9 cellular contexts compared by ENCODE assay signal in the genomic region with DNA sequence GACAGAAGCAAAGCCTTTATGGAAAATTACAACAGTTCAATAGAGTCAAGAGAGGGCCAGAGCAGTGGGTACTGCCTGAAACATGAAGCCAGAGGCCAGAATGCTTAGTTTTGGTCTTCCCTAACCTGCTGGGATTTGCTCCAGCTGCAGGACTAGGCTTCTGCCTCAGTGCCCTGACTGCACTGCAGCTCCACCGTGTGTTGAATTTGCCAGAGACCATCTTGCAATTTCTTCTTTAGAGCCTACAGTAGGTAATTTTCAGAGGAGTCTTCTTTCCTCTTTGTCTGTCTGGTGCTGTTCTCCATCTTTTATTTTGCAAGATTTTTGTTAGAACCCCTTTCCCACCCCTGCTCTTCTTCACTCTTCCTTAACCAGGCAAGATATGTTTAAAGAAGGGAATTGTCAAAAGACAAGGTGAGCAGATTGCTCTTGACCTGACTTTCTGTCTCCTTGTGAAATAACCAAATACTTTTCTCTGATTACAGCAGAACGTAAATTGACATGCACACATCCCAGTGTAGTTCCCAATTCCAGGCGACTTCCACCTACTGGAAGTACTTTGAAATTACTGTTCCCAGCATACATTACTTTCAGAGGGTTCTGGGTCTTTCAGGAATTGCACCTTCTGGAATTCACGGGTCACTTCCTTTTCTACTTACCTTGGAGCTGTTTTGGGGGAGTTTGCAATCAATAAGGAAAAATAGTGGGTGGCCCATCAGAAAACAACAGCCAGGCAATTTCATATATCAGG.
A peak's percentile ranks its signal among the peaks of the same experiment; 100 is the strongest.
DNase-seq lines count a peak whose midpoint lies in the region; FAIRE-seq and TF ChIP-seq lines count a peak whose summit lies in the region.
"Had no signal": no experiment of that assay in that cellular context is flagged by ENCODE, and none has a peak within 500 bp of the region (broad histone marks: within the 10 kb centered on the region; RNA-seq: fewer than 3 reads in every experiment).

No MANE protein-coding gene starts in this region.

- FAIRE-seq in urothelium cell line (lab: Jason Lieb, UNC): no peak

- in situ Hi-C loops in T47D (cut with HindIII; ENCODE audit: low pct_unique_long_range_greater_than_20kb, low sequenced_read_pairs) (no loop called here), mammary epithelial cell (cut with MboI; ENCODE audit: low sequenced_read_pairs in 2 of 2) (loop anchor here in 1 of 2 donors (10.0 to 25.0 kb wide), 2 partner anchors 208 to 256 kb away; no protein-coding TSS in a partner anchor)

- intact Hi-C loops in mammary epithelial cell (cut with micrococcal nuclease): loop anchor here (10.0 kb wide), 1 partner anchor 722 kb away; no protein-coding TSS in a partner anchor

- DNase-seq in T47D (ENCODE audit: low read depth in 1 of 2, low spot score in 1 of 2) (peak; percentile 9 to 48), mammary epithelial cell (no peak), RKO (ENCODE audit: low spot score) (peak; percentile 18), fibroblast of peridontal ligament (ENCODE audit: extremely low read depth) (peak; percentile 17), urothelium cell line (ENCODE audit: low spot score) (peak; percentile 19), NCI-H226 (no peak), LoVo (ENCODE audit: low spot score) (no peak)
- no peak for DNase-seq in stimulated activated naive CD4-positive, alpha-beta T cell (lab: John Stamatoyannopoulos, UW)
- DNase-seq: ovary had no signal

- H3K4me2 ChIP-seq in mammary epithelial cell (ENCODE audit: insufficient read depth, low read depth, low read length): no peak overlapping the region

- H3K9ac ChIP-seq in mammary epithelial cell (ENCODE audit: insufficient read depth, low read length): no peak overlapping the region

- peaks cover 3% of the 10 kb centered on the region for H3K27me3 ChIP-seq in mammary epithelial cell (ENCODE audit: insufficient read depth, low read length)
- H3K27me3 ChIP-seq: ovary had no signal

- H3K27ac ChIP-seq in mammary epithelial cell (ENCODE audit: insufficient read depth, low read depth, low read length): no peak overlapping the region
- H3K27ac ChIP-seq: ovary had no signal

- H3K79me2 ChIP-seq in mammary epithelial cell (ENCODE audit: insufficient read depth, low read length): no peaks in the 10 kb centered on the region

- H3K4me1 ChIP-seq in mammary epithelial cell (ENCODE audit: insufficient read depth, low read length): no peaks in the 10 kb centered on the region

- H3K36me3 ChIP-seq in mammary epithelial cell (ENCODE audit: insufficient read depth, low read length): no peaks in the 10 kb centered on the region
- H3K36me3 ChIP-seq: ovary had no signal

- no peak overlapping the region for H2AFZ ChIP-seq in mammary epithelial cell (ENCODE audit: low read depth, low read length)

- no peaks in the 10 kb centered on the region for H4K20me1 ChIP-seq in mammary epithelial cell (ENCODE audit: insufficient read depth, low read length)

- peak in 1 of 2 donors; percentile 47 for TF ChIP-seq CTCF in mammary epithelial cell (conservative IDR thresholded peaks at IDR 0.05 in 1 of 2, IDR thresholded peaks at IDR 0.05 in 1 of 2; ENCODE audit: extremely low read depth in 1 of 2, insufficient read depth in 1 of 2, low read depth in 1 of 2, low read length in 2 of 2)

- dilution Hi-C loops in mammary epithelial cell (cut with HindIII; ENCODE audit: low sequenced_read_pairs): no loop called here

- no TSS peak for BruUV-seq in mammary epithelial cell (replicated peaks; lab: Mats Ljungman, UMichigan)

- H3K9me3 ChIP-seq in mammary epithelial cell (replicated peaks; ENCODE audit: insufficient read depth, low read length): no peaks in the 10 kb centered on the region
- H3K9me3 ChIP-seq: ovary had no signal

- no peak overlapping the region for H3K4me3 ChIP-seq in mammary epithelial cell (replicated peaks in 1 of 3; ENCODE audit: insufficient read depth in 1 of 3, low read depth in 2 of 3, low read length in 3 of 3)
- H3K4me3 ChIP-seq: ovary had no signal

- CTCF ChIA-PET in mammary epithelial cell (lab: Charles Lee; ENCODE audit: low non-redundant PET): no interaction called here

- 16% methylated on average over 4 of the region's 4 CpGs for WGBS in mammary epithelial cell (ENCODE audit: low coverage, missing lambda C conversion rate)

Comparison
In these comparisons a context has a peak if more than half of its experiments do, and no peak if none do; other contexts are left out.
1. DNase-seq: peak in T47D (2 of 2), RKO (single experiment), fibroblast of peridontal ligament (single experiment) and urothelium cell line (single experiment); none in mammary epithelial cell (single experiment), NCI-H226 (single experiment), stimulated activated naive CD4-positive, alpha-beta T cell (0 of 6) and LoVo (single experiment).